6 cellular contexts compared by ENCODE assay signal in genomic region chr13:93517658-93518057, GRCh38.
"Had no signal": no experiment of that assay in that cellular context is flagged by ENCODE, and none has a peak within 500 bp of the region (broad histone marks: within the 10 kb centered on the region; RNA-seq: fewer than 3 reads in every experiment).

No MANE protein-coding gene starts in this region.

- DNase-seq: KBM-7, KG1 had no signal

- H3K9ac ChIP-seq: KMS-11 had no signal

- ATAC-seq: K562 had no signal

- H3K4me2 ChIP-seq: KMS-11 had no signal

- H3K27ac ChIP-seq: HL-60, KMS-11 had no signal

- H3K4me3 ChIP-seq: K562 had no signal

- FAIRE-seq: HTR-8/SVneo, K562 had no signal
